18 cellular contexts compared by ENCODE assay signal in genomic region chr1:36436820-36437219, GRCh38. TPM values are rescaled to one million over a fixed set of nuclear protein-coding genes. Genes with fewer than 3 reads are reported as not detected.
DNase-seq lines count a peak whose midpoint lies in the region; ATAC-seq and TF ChIP-seq lines count a peak whose summit lies in the region.
"Had no signal": no experiment of that assay in that cellular context is flagged by ENCODE, and none has a peak within 500 bp of the region (broad histone marks: within the 10 kb centered on the region; RNA-seq: fewer than 3 reads in every experiment).

No MANE protein-coding gene starts in this region.

- ATAC-seq in HG03097 (IDR thresholded peaks at IDR 0.05; ENCODE audit: low FRiP score, unreplicated experiment): no peak
- ATAC-seq: Right ventricle myocardium inferior had no signal

- DNase-seq in Calu3 (peak; percentile 65), HT1080 (ENCODE audit: low read depth) (peak; percentile 54), astrocyte of the hippocampus (ENCODE audit: low read depth, low spot score) (peak; percentile 53), kidney glomerular epithelial cell (lab: John Stamatoyannopoulos, UW) (peak; percentile 84), GM20000 (ENCODE audit: low spot score) (no peak), NCI-H1105 treated with DMSO at 0.1 percent for 48 hours (lab: John Stamatoyannopoulos, UW) (no peak)
- no peak for DNase-seq in T-helper 2 cell treated with Interferon-gamma antibody and Interleukin-4, amounts not matched to agents 5 μg/mL and 100 μg/mL, for 36 hours (ENCODE audit: low spot score)
- DNase-seq: activated CD4-positive, alpha-beta T cell treated with anti-CD3 and anti-CD28 coated beads, Interleukin-2, amount 50 U/mL, for 48 hours; activated T-cell treated with anti-CD3 and anti-CD28 coated beads, Interleukin-2, amount 50 U/mL, for 1 hour; central memory CD4-positive, alpha-beta T cell; effector memory CD4-positive, alpha-beta T cell; GDM1; sigmoid colon; stimulated activated CD4-positive, alpha-beta T cell treated with anti-CD3 and anti-CD28 coated beads, Interleukin-2, amount 100 ng/mL, for 24 hours had no signal

- H3K4me1 Mint-ChIP-seq in Calu3 (ENCODE audit: low read depth, unreplicated experiment): peaks cover 35% of the 10 kb centered on the region
- no peaks in the 10 kb centered on the region for H3K4me1 Mint-ChIP-seq in T-helper 2 cell treated with Interferon-gamma antibody and Interleukin-4, amounts not matched to agents 5 μg/mL and 100 μg/mL, for 36 hours (ENCODE audit: low read depth)

- BruUV-seq in Calu3 (replicated peaks; lab: Mats Ljungman, UMichigan): no TSS peak

- CTCF ChIA-PET in Calu3 (lab: Charles Lee): interaction anchor here (0.5 kb wide), 1 partner anchor 1026 kb away, joined by 4 read pairs; no protein-coding TSS in a partner anchor

- intact Hi-C loops in Calu3 (cut with micrococcal nuclease; ENCODE audit: unreplicated experiment): no loop called here

- TF ChIP-seq CTCF in Calu3 (IDR thresholded peaks at IDR 0.05; ENCODE audit: unreplicated experiment) (no peak), GM20000 (IDR thresholded peaks at IDR 0.05; ENCODE audit: extremely low read depth, missing control alignments) (no peak)

- peak overlapping the region; percentile 72 for H3K27ac Mint-ChIP-seq in Calu3 (ENCODE audit: unreplicated experiment)
- H3K27ac Mint-ChIP-seq in T-helper 2 cell treated with Interferon-gamma antibody and Interleukin-4, amounts not matched to agents 5 μg/mL and 100 μg/mL, for 36 hours: no peak overlapping the region

- H3K9me3 Mint-ChIP-seq in Calu3 (ENCODE audit: low read depth, unreplicated experiment): no peaks in the 10 kb centered on the region
- no peaks in the 10 kb centered on the region for H3K9me3 Mint-ChIP-seq in T-helper 2 cell treated with Interferon-gamma antibody and Interleukin-4, amounts not matched to agents 5 μg/mL and 100 μg/mL, for 36 hours

- H3K4me3 Mint-ChIP-seq in Calu3 (ENCODE audit: low read depth, unreplicated experiment): no peak overlapping the region
- no peak overlapping the region for H3K4me3 Mint-ChIP-seq in T-helper 2 cell treated with Interferon-gamma antibody and Interleukin-4, amounts not matched to agents 5 μg/mL and 100 μg/mL, for 36 hours

- peaks cover 10% of the 10 kb centered on the region for H3K36me3 Mint-ChIP-seq in Calu3 (ENCODE audit: insufficient read depth, unreplicated experiment)
- H3K36me3 Mint-ChIP-seq in T-helper 2 cell treated with Interferon-gamma antibody and Interleukin-4, amounts not matched to agents 5 μg/mL and 100 μg/mL, for 36 hours (ENCODE audit: low read depth): no peaks in the 10 kb centered on the region

- H3K27me3 Mint-ChIP-seq in Calu3 (ENCODE audit: unreplicated experiment): no peaks in the 10 kb centered on the region
- no peaks in the 10 kb centered on the region for H3K27me3 Mint-ChIP-seq in T-helper 2 cell treated with Interferon-gamma antibody and Interleukin-4, amounts not matched to agents 5 μg/mL and 100 μg/mL, for 36 hours (ENCODE audit: low read depth)

RNA-seq across cellular contexts. Expression of gene OSCP1, which starts 13.4 kb away (rescaled TPM):
- 2.0 and 3.0 TPM in 2 replicates for total RNA-seq in Calu3 (2022)
- 1.4 and 1.8 TPM in 2 replicates for total RNA-seq in HT1080 (2014; rRNA removed; shearing (Covaris generic))
- polyA plus RNA-seq in HT1080 (2015; cell fraction: cytosol; rRNA removed): 2.1 and 3.1 TPM in 2 replicates
- 2.7 and 2.8 TPM in 2 replicates for polyA plus RNA-seq in HT1080 (2015; cell fraction: nucleus; rRNA removed)
- total RNA-seq: T-helper 1 cell treated with Interleukin-12 subunit alpha and Interleukin-12 subunit beta and Interleukin-4 antibody, amounts not matched to agents 30 ng/mL and 1 ng/mL, for 36 hours had no signal

RNA-seq across cellular contexts. Expression of gene MRPS15, which starts 27.4 kb away (rescaled TPM):
- 84.1 and 97.8 TPM in 2 replicates for total RNA-seq in Calu3 (2022)
- 108 and 130 TPM in 2 replicates for total RNA-seq in HT1080 (2014; rRNA removed; shearing (Covaris generic))
- polyA plus RNA-seq in HT1080 (2015; cell fraction: cytosol; rRNA removed): 68.2 and 78.2 TPM in 2 replicates
- 32.8 and 36.2 TPM in 2 replicates for polyA plus RNA-seq in HT1080 (2015; cell fraction: nucleus; rRNA removed)

RNA-seq across cellular contexts. Expression of gene LSM10, which starts 39.1 kb away (rescaled TPM):
- 35.2 and 42.7 TPM in 2 replicates for total RNA-seq in Calu3 (2022)
- total RNA-seq in HT1080 (2014; rRNA removed; shearing (Covaris generic)): 13.4 and 13.6 TPM in 2 replicates
- polyA plus RNA-seq in HT1080 (2015; cell fraction: cytosol; rRNA removed): 51.5 and 64.1 TPM in 2 replicates
- 16.6 and 18.6 TPM in 2 replicates for polyA plus RNA-seq in HT1080 (2015; cell fraction: nucleus; rRNA removed)

RNA-seq across cellular contexts. Expression of gene CSF3R, which starts 45.9 kb away (rescaled TPM):
- not detected in 2 replicates for total RNA-seq in Calu3 (2022)
- total RNA-seq in HT1080 (2014; rRNA removed; shearing (Covaris generic)): not detected in 2 replicates
- polyA plus RNA-seq in HT1080 (2015; cell fraction: cytosol; rRNA removed): not detected in 2 replicates
- polyA plus RNA-seq in HT1080 (2015; cell fraction: nucleus; rRNA removed): not detected in 2 replicates
- total RNA-seq: osteocyte had no signal

RNA-seq across cellular contexts. Expression of gene STK40, which starts 51.1 kb away (rescaled TPM):
- 44.5 and 52.1 TPM in 2 replicates for total RNA-seq in Calu3 (2022)
- 19.9 and 22.3 TPM in 2 replicates for total RNA-seq in HT1080 (2014; rRNA removed; shearing (Covaris generic))
- 39.5 and 40.5 TPM in 2 replicates for polyA plus RNA-seq in HT1080 (2015; cell fraction: cytosol; rRNA removed)
- polyA plus RNA-seq in HT1080 (2015; cell fraction: nucleus; rRNA removed): 39.3 and 43.7 TPM in 2 replicates

Comparison
In these comparisons a context has a peak if more than half of its experiments do, and no peak if none do; other contexts are left out.
1. DNase-seq: peak in Calu3 (single experiment), HT1080 (single experiment), astrocyte of the hippocampus (single experiment) and kidney glomerular epithelial cell (single experiment); none in GM20000 (single experiment), NCI-H1105 treated with DMSO at 0.1 percent for 48 hours (single experiment) and T-helper 2 cell treated with Interferon-gamma antibody and Interleukin-4, amounts not matched to agents 5 μg/mL and 100 μg/mL, for 36 hours (single experiment).